In genomic region chr4:98352940-98353339, GRCh38 we compare ENCODE assay signal across 1 cellular context.
TF ChIP-seq lines count a peak whose summit lies in the region.

No MANE protein-coding gene starts in this region.

TF ChIP-seq in GM12878, 131 proteins besides CTCF, POLR2A, EP300 and RAD21 (continued from another document):
- TF ChIP-seq ATF2 (IDR thresholded peaks at IDR 0.05; ENCODE audit: low read length) (no peak), RELA (IDR thresholded peaks at IDR 0.05; ENCODE audit: borderline replicate concordance, partially characterized antibody) (no peak), ZBTB33 (IDR thresholded peaks at IDR 0.05) (no peak), HDGF (IDR thresholded peaks at IDR 0.05) (no peak), WRNIP1 (IDR thresholded peaks at IDR 0.05; ENCODE audit: borderline replicate concordance, low read depth, low read length) (no peak), JUNB (IDR thresholded peaks at IDR 0.05) (no peak), NR2F1 (conservative IDR thresholded peaks at IDR 0.05) (no peak), ZNF217 (IDR thresholded peaks at IDR 0.05) (no peak), USF1 (IDR thresholded peaks at IDR 0.05; ENCODE audit: borderline replicate concordance, extremely low read length, insufficient read depth, low read depth, low read length) (no peak), BRCA1 (IDR thresholded peaks at IDR 0.05; ENCODE audit: low read depth, low read length) (no peak), REST (IDR thresholded peaks at IDR 0.05; ENCODE audit: low read depth, low read length) (no peak), SMARCA5 (IDR thresholded peaks at IDR 0.05) (no peak), HDAC6 (IDR thresholded peaks at IDR 0.05; ENCODE audit: unreplicated experiment) (no peak), RBBP5 (conservative IDR thresholded peaks at IDR 0.05) (no peak), CHD1 (IDR thresholded peaks at IDR 0.05; ENCODE audit: low read depth, low read length) (no peak), ELK1 (IDR thresholded peaks at IDR 0.05; ENCODE audit: low read depth, low read length) (no peak), BHLHE40 (IDR thresholded peaks at IDR 0.05; ENCODE audit: borderline replicate concordance in 1 of 2, low read depth in 2 of 2, low read length in 1 of 2) (no peak)
